21 cellular contexts compared by ENCODE assay signal in genomic region chr6:69863766-69864165, GRCh38. TPM values are rescaled to one million over a fixed set of nuclear protein-coding genes. Genes with fewer than 3 reads are reported as not detected.
DNase-seq lines count a peak whose midpoint lies in the region; ATAC-seq, FAIRE-seq and TF ChIP-seq lines count a peak whose summit lies in the region.
"Had no signal": no experiment of that assay in that cellular context is flagged by ENCODE, and none has a peak within 500 bp of the region (broad histone marks: within the 10 kb centered on the region; RNA-seq: fewer than 3 reads in every experiment).

No MANE protein-coding gene starts in this region.

- no peaks in the 10 kb centered on the region for H3F3A ChIP-seq in smooth muscle cell (ENCODE audit: low read depth)

- H3K4me2 ChIP-seq in GM12878 (ENCODE audit: control insufficient read depth, insufficient read depth), result peak overlapping the region; percentile 65
- H3K4me2 ChIP-seq in smooth muscle cell, result no peak overlapping the region
- H3K4me2 ChIP-seq: PC-9 had no signal

- peak; percentile 28 for DNase-seq in COLO829 (ENCODE audit: low spot score)
- no peak for DNase-seq in GM12878 (ENCODE audit: low read depth, low spot score)
- DNase-seq in smooth muscle cell (lab: John Stamatoyannopoulos, UW; ENCODE audit: unreplicated experiment), result no peak
- no peak for DNase-seq in epidermal melanocyte (ENCODE audit: insufficient read length, low spot score)
- no peak for DNase-seq in NCI-H2196 treated with DMSO at 0.1 percent for 48 hours (lab: John Stamatoyannopoulos, UW; ENCODE audit: unreplicated experiment)
- no peak for DNase-seq in NCI-H1436 treated with DMSO at 0.1 percent for 48 hours (lab: John Stamatoyannopoulos, UW)
- no peak for DNase-seq in SIG-M5 treated with dmso at 0.1 percent for 504 hours (lab: John Stamatoyannopoulos, UW; ENCODE audit: unreplicated experiment)
- DNase-seq: 8988T; C1 segment of cervical spinal cord; Calu3; CD8-positive, alpha-beta T cell; DMS53; MG63; NCI-H1417; NCI-H187; NCI-H510A; NCI-H748 treated with DMSO at 0.1 percent for 48 hours; PC-9; SIG-M5 had no signal

- RAD21 ChIA-PET in GM12878 (lab: Charles Lee; ENCODE audit: unreplicated experiment), result interaction anchor here (1.3 to 7.0 kb wide), 10 partner anchors 14 to 245 kb away, joined by 5 to 93 read pairs (median 16); partner anchors contain the start of gene LMBRD1

- no peak for TF ChIP-seq RAD21 in GM12878 (IDR thresholded peaks at IDR 0.05; ENCODE audit: insufficient read depth, low read depth, low read length)

- SMC1A ChIA-PET in GM12878 (lab: Charles Lee; ENCODE audit: uncharacterized antibody, unreplicated experiment), result interaction anchor here (0.8 to 5.9 kb wide), 10 partner anchors 10 to 133 kb away, joined by 3 to 79 read pairs (median 4); no protein-coding TSS in a partner anchor

- H3K27ac Mint-ChIP-seq in IgD-negative memory B cell, result peak overlapping the region in 2 of 3 donors; percentile 1 to 64
- H3K27ac Mint-ChIP-seq: CD8-positive, alpha-beta T cell had no signal

- no peaks in the 10 kb centered on the region for H3K9me3 ChIP-seq in GM12878 (replicated peaks; ENCODE audit: control insufficient read depth, insufficient read depth, low read length)
- no peaks in the 10 kb centered on the region for H3K9me3 ChIP-seq in smooth muscle cell (replicated peaks; ENCODE audit: low read depth)
- H3K9me3 ChIP-seq: MG63 had no signal

- H3K4me3 Mint-ChIP-seq in IgD-negative memory B cell, result peak overlapping the region in 1 of 4 donors; percentile 52
- H3K4me3 Mint-ChIP-seq: CD8-positive, alpha-beta T cell had no signal

- 97% methylated on average over 2 of the region's 2 CpGs for WGBS in GM12878 (ENCODE audit: insufficient coverage, insufficient replicate concordance, low lambda C conversion rate, missing lambda C conversion rate)
- WGBS in smooth muscle cell (ENCODE audit: low lambda C conversion rate), result 85% methylated on average over 2 of the region's 2 CpGs

- in situ Hi-C loops in GM12878 (cut with MboI), result no loop called here

- no peak for ATAC-seq in GM12878
- ATAC-seq: CD8-positive, alpha-beta T cell had no signal

- H3K9me3 Mint-ChIP-seq in IgD-negative memory B cell, result peaks cover 0 to 6% (median 0%) of the 10 kb centered on the region in 3 donors
- H3K9me3 Mint-ChIP-seq: CD8-positive, alpha-beta T cell had no signal

- TF ChIP-seq CTCF in GM12878 (IDR thresholded peaks at IDR 0.05 in 2 of 3, conservative IDR thresholded peaks at IDR 0.05 in 1 of 3; ENCODE audit: control insufficient read depth in 2 of 3, extremely low read depth in 1 of 3, insufficient read depth in 1 of 3, low read depth in 3 of 3, low read length in 3 of 3) (no peak), smooth muscle cell (IDR thresholded peaks at IDR 0.05; ENCODE audit: borderline replicate concordance, insufficient read depth, poor library complexity, severe bottlenecking) (no peak)

- POLR2A ChIA-PET in GM12878 (lab: Charles Lee), result interaction anchor here (0.6 to 1.6 kb wide), 6 partner anchors 10 to 1366 kb away, joined by 3 to 7 read pairs (median 3); partner anchors contain the start of gene LMBRD1

- intact Hi-C loops in GM12878 (cut with micrococcal nuclease; ENCODE audit: unreplicated experiment), result no loop called here

- TF ChIP-seq EP300 in GM12878 (IDR thresholded peaks at IDR 0.05; ENCODE audit: borderline replicate concordance in 1 of 2, control insufficient read depth in 1 of 2, low read depth in 2 of 2, low read length in 2 of 2), result no peak

- H3K4me3 ChIP-seq in GM12878 (peak overlapping the region; percentile 22; the same call in 1 of the 2 replicates), smooth muscle cell (no peak overlapping the region)
- H3K4me3 ChIP-seq: MG63, PC-9 had no signal

- peaks cover 27 to 38% (median 29%) of the 10 kb centered on the region in 3 donors for H3K4me1 Mint-ChIP-seq in IgD-negative memory B cell

- H3K79me2 ChIP-seq in GM12878 (ENCODE audit: control insufficient read depth, insufficient read depth, low read length) (peaks cover 38% of the 10 kb centered on the region), smooth muscle cell (ENCODE audit: low read depth) (no peaks in the 10 kb centered on the region)

- no peaks in the 10 kb centered on the region for H4K20me1 ChIP-seq in GM12878 (ENCODE audit: control insufficient read depth, insufficient read depth)
- no peaks in the 10 kb centered on the region for H4K20me1 ChIP-seq in smooth muscle cell (ENCODE audit: low read depth)

- H3K27me3 Mint-ChIP-seq in IgD-negative memory B cell, result no peaks in the 10 kb centered on the region

- H3K36me3 Mint-ChIP-seq in IgD-negative memory B cell, result peaks cover 7% of the 10 kb centered on the region
- H3K36me3 Mint-ChIP-seq: CD8-positive, alpha-beta T cell had no signal

- H3K27ac ChIP-seq in GM12878 (ENCODE audit: control insufficient read depth, insufficient read depth) (no peak overlapping the region), smooth muscle cell (ENCODE audit: low read depth) (no peak overlapping the region)
- H3K27ac ChIP-seq: PC-9 had no signal

- H3K4me1 ChIP-seq in GM12878 (ENCODE audit: control insufficient read depth, insufficient read depth, low read length) (peaks cover 7% of the 10 kb centered on the region; the same call in 1 of the 2 replicates), smooth muscle cell (ENCODE audit: low read depth) (peaks cover 3% of the 10 kb centered on the region)

- TF ChIP-seq POLR2A in GM12878 (IDR thresholded peaks at IDR 0.05; ENCODE audit: low read depth, low read length), result no peak

- BruUV-seq in GM12878 (replicated peaks; lab: Mats Ljungman, UMichigan), result no TSS peak

- H2AFZ ChIP-seq in GM12878 (ENCODE audit: control insufficient read depth, low read depth, low read length) (peak overlapping the region; percentile 59), smooth muscle cell (ENCODE audit: low read depth) (peak overlapping the region; percentile 16)
- H2AFZ ChIP-seq: PC-9 had no signal

- CTCF ChIA-PET in GM12878 (lab: Yijun Ruan, JAX), result interaction anchor here (0.7 to 6.1 kb wide), 11 partner anchors 15 to 303 kb away, joined by 3 to 91 read pairs (median 4); no protein-coding TSS in a partner anchor

- H3K27me3 ChIP-seq in GM12878 (replicated peaks in 1 of 2; ENCODE audit: control insufficient read depth in 2 of 2, insufficient read depth in 2 of 2, low read length in 1 of 2), result no peaks in the 10 kb centered on the region
- H3K27me3 ChIP-seq in smooth muscle cell (ENCODE audit: low read depth), result no peaks in the 10 kb centered on the region
- H3K27me3 ChIP-seq: MG63 had no signal

- H3K36me3 ChIP-seq in GM12878 (ENCODE audit: control insufficient read depth in 2 of 2, insufficient read depth in 2 of 2, low read length in 1 of 2) (no peaks in the 10 kb centered on the region), smooth muscle cell (ENCODE audit: low read depth) (no peaks in the 10 kb centered on the region)
- H3K36me3 ChIP-seq: MG63 had no signal

- H3K9ac ChIP-seq in GM12878 (ENCODE audit: control insufficient read depth, insufficient read depth, low read length) (no peak overlapping the region), smooth muscle cell (ENCODE audit: low read depth) (no peak overlapping the region)

- no peak for FAIRE-seq in GM12878 (lab: Jason Lieb, UNC)

TF ChIP-seq in GM12878, 131 proteins besides CTCF, POLR2A, EP300 and RAD21 (continues in another document):
- TF ChIP-seq ZNF217 (IDR thresholded peaks at IDR 0.05) (no peak), EGR1 (IDR thresholded peaks at IDR 0.05; ENCODE audit: borderline replicate concordance in 1 of 2, low read depth in 2 of 2, low read length in 2 of 2) (no peak), ZSCAN29 (IDR thresholded peaks at IDR 0.05) (no peak), ZNF24 (IDR thresholded peaks at IDR 0.05) (no peak), NFIC (IDR thresholded peaks at IDR 0.05; ENCODE audit: low read depth, low read length) (no peak), E2F4 (IDR thresholded peaks at IDR 0.05; ENCODE audit: low read depth, low read length) (no peak), ELK1 (IDR thresholded peaks at IDR 0.05; ENCODE audit: low read depth, low read length) (no peak), NR2F1 (conservative IDR thresholded peaks at IDR 0.05) (no peak)

RNA-seq across cellular contexts. Expression of gene COL19A1, which starts 2.6 kb away (rescaled TPM):
- polyA plus RNA-seq in IgD-negative memory B cell (5.3 TPM), GM12878 (2011; rRNA removed) (13.5 and 20.4 TPM in 2 replicates), GM12878 (2014; fragmentation: Illumina TruSeq; extraction: Trizol) (2.3 and 2.5 TPM in 2 replicates), GM12878 (2014; fragmentation: Nextera tagmentation; extraction: Ambion mirVana) (1 to 10 TPM; 1.1 to 1.9 TPM), GM12878 (2014; rRNA removed) (1.8 and 2.4 TPM in 2 replicates), GM12878 (2016; fragmentation: Nextera tagmentation; extraction: Ambion mirVana) (1 to 10 TPM; 3.6 to 6.0 TPM), smooth muscle cell (0.55 and 0.79 TPM in 2 replicates)
- total RNA-seq in GM12878 (2013; cell fraction: nucleolus; rRNA removed), result 51.4 and 55.7 TPM in 2 replicates
- total RNA-seq in GM12878 (2014; rRNA removed) (4.7 and 5.8 TPM in 2 replicates), GM12878 (2014; rRNA removed; fragmentation: Illumina TruSeq; extraction: Trizol) (5.8 and 6.1 TPM in 2 replicates), GM12878 (2021) (4.4 and 5.6 TPM in 2 replicates), smooth muscle cell (1.6 and 1.8 TPM in 2 replicates)
- 2.1 TPM for polyA plus RNA-seq in GM12878 (2011; ENCODE audit: low read depth)
- 5.3 and 5.8 TPM in 2 replicates for polyA plus RNA-seq in GM12878 (2011; cell fraction: cytosol; rRNA removed)
- 33.4 and 41.9 TPM in 2 replicates for polyA plus RNA-seq in GM12878 (2011; cell fraction: nucleus; rRNA removed)
- polyA plus RNA-seq in GM12878 (2012), result 3.0 and 3.9 TPM in 2 replicates
- 49.5 and 53.5 TPM in 2 replicates for polyA minus RNA-seq in GM12878 (2011; rRNA and poly(A)+ RNA removed)
- polyA minus RNA-seq in GM12878 (2011; cell fraction: cytosol; rRNA and poly(A)+ RNA removed), result 6.8 and 10.3 TPM in 2 replicates
- 110 and 164 TPM in 2 replicates for polyA minus RNA-seq in GM12878 (2011; cell fraction: nucleus; rRNA and poly(A)+ RNA removed)
- total RNA-seq: Calu3; PC-9; T-helper 1 cell treated with Interleukin-12 subunit alpha and Interleukin-12 subunit beta and Interleukin-4 antibody, amounts not matched to agents 30 ng/mL and 1 ng/mL, for 36 hours had no signal
